22 cellular contexts compared by ENCODE assay signal in genomic region chr7:52958621-52959140, GRCh38.
DNase-seq lines count a peak whose midpoint lies in the region; ATAC-seq, FAIRE-seq and TF ChIP-seq lines count a peak whose summit lies in the region.
"Had no signal": no experiment of that assay in that cellular context is flagged by ENCODE, and none has a peak within 500 bp of the region (broad histone marks: within the 10 kb centered on the region; RNA-seq: fewer than 3 reads in every experiment).

No MANE protein-coding gene starts in this region.

- no peak overlapping the region for H3K27ac ChIP-seq in H1 (ENCODE audit: low read depth, low read length)
- H3K27ac ChIP-seq: A549; BLaER1 treated with 17β-estradiol and CSF1 and Interleukin-3, amounts not matched to agents 10 nM and 100 nM; KMS-11; RWPE1 had no signal

- POLR2A ChIA-PET in H1 (lab: Charles Lee; ENCODE audit: partially characterized antibody): no interaction called here

- H3K27ac Mint-ChIP-seq in HFFc6 (no peak overlapping the region; the same call in 1 of the 2 replicates), mesothelial cell of epicardium (peak overlapping the region; percentile 68)
- H3K27ac Mint-ChIP-seq: CD4-positive, alpha-beta T cell; IgD-negative memory B cell had no signal

- H3K36me3 Mint-ChIP-seq in HFFc6 (ENCODE audit: low read depth) (no peaks in the 10 kb centered on the region), mesothelial cell of epicardium (no peaks in the 10 kb centered on the region)
- H3K36me3 Mint-ChIP-seq: IgD-negative memory B cell had no signal

- no peak overlapping the region for H2BK120ac ChIP-seq in H1 (replicated peaks; ENCODE audit: low read depth, low read length)

- no peaks in the 10 kb centered on the region for H3K79me2 ChIP-seq in H1 (ENCODE audit: control insufficient read depth in 1 of 2, insufficient read depth in 2 of 2, low read length in 2 of 2)

- H2BK20ac ChIP-seq in H1 (ENCODE audit: low read length): no peak overlapping the region

- no peak overlapping the region for H4K8ac ChIP-seq in H1 (ENCODE audit: extremely low read depth, insufficient read depth, low read length)

- no peak overlapping the region for H2BK12ac ChIP-seq in H1 (ENCODE audit: low read depth, low read length)

- no peak overlapping the region for H3K14ac ChIP-seq in H1 (ENCODE audit: insufficient read length)

- H3K9ac ChIP-seq in H1 (replicated peaks in 1 of 4; ENCODE audit: extremely low read depth in 1 of 4, low read depth in 3 of 4, low read length in 3 of 4): no peak overlapping the region
- H3K9ac ChIP-seq: BLaER1 treated with 17β-estradiol and CSF1 and Interleukin-3, amounts not matched to agents 10 nM and 100 nM; KMS-11 had no signal

- peaks cover 0 to 10% (median 5%) of the 10 kb centered on the region in 4 experiments; a peak in 5 of 7 replicates for H3K4me1 ChIP-seq in H1 (replicated peaks in 1 of 4; ENCODE audit: control insufficient read depth in 3 of 4, insufficient read depth in 4 of 4, low read length in 3 of 4)
- H3K4me1 ChIP-seq: A549; BLaER1 treated with 17β-estradiol and CSF1 and Interleukin-3, amounts not matched to agents 10 nM and 100 nM had no signal

- no peak overlapping the region for H3K4ac ChIP-seq in H1 (replicated peaks; ENCODE audit: insufficient read length, low read depth, low read length)

- no peak overlapping the region for H3K4me2 ChIP-seq in H1 (ENCODE audit: insufficient read depth in 1 of 2, low read depth in 2 of 2, low read length in 2 of 2)
- H3K4me2 ChIP-seq: A549; BLaER1 treated with 17β-estradiol and CSF1 and Interleukin-3, amounts not matched to agents 10 nM and 100 nM; KMS-11 had no signal

- H3K4me1 Mint-ChIP-seq in HFFc6 (ENCODE audit: low read depth): peaks cover 55% of the 10 kb centered on the region; the same call in 1 of the 2 replicates
- H3K4me1 Mint-ChIP-seq in mesothelial cell of epicardium: peaks cover 69% of the 10 kb centered on the region

- no peak overlapping the region for H2AK5ac ChIP-seq in H1 (ENCODE audit: low read depth, low read length)

- H3K9me3 Mint-ChIP-seq in HFFc6 (peaks cover 25% of the 10 kb centered on the region), mesothelial cell of epicardium (no peaks in the 10 kb centered on the region)

- TF ChIP-seq CTCF in HFFc6 (IDR thresholded peaks at IDR 0.05): no peak
- TF ChIP-seq CTCF in H1 (IDR thresholded peaks at IDR 0.05; ENCODE audit: control extremely low read depth in 1 of 3, insufficient read depth in 1 of 3, low read depth in 1 of 3, low read length in 3 of 3): no peak
- TF ChIP-seq CTCF in mesothelial cell of epicardium (IDR thresholded peaks at IDR 0.05; ENCODE audit: unreplicated experiment): no peak

- H3K56ac ChIP-seq in H1 (replicated peaks; ENCODE audit: insufficient read length, low read depth, low read length): no peak overlapping the region

- no peak for DNase-seq in HFFc6
- no peak for DNase-seq in H1 (ENCODE audit: low read depth in 1 of 2, low spot score in 2 of 2)
- no peak for DNase-seq in mesothelial cell of epicardium (ENCODE audit: low spot score in 2 of 2, unreplicated experiment in 2 of 2)
- DNase-seq in NCI-H526 treated with DMSO at 0.1 percent for 48 hours (lab: John Stamatoyannopoulos, UW): no peak
- no peak for DNase-seq in activated T-cell treated with anti-CD3 and anti-CD28 coated beads, Interleukin-2, amount 50 U/mL, for 1 hour
- DNase-seq: AML-193; CD4-positive, alpha-beta T cell; H7; MM.1S; NCI-H2029; NCI-H446 treated with DMSO at 0.1 percent for 48 hours; NCI-H526; SHP77 had no signal

- FAIRE-seq in H1 (lab: Jason Lieb, UNC): no peak
- FAIRE-seq: A549, GM18507 had no signal

- H3K4me3 Mint-ChIP-seq in HFFc6 (peak overlapping the region; percentile 15; the same call in 1 of the 2 replicates), mesothelial cell of epicardium (no peak overlapping the region)
- H3K4me3 Mint-ChIP-seq: CD4-positive, alpha-beta T cell; IgD-negative memory B cell had no signal

- H4K20me1 ChIP-seq in H1 (replicated peaks in 1 of 2; ENCODE audit: control insufficient read depth in 1 of 2, insufficient read depth in 2 of 2, low read length in 2 of 2): no peaks in the 10 kb centered on the region
- H4K20me1 ChIP-seq: BLaER1 treated with 17β-estradiol and CSF1 and Interleukin-3, amounts not matched to agents 10 nM and 100 nM had no signal

- no peaks in the 10 kb centered on the region for H3K27me3 Mint-ChIP-seq in HFFc6 (ENCODE audit: insufficient read depth)
- no peaks in the 10 kb centered on the region for H3K27me3 Mint-ChIP-seq in mesothelial cell of epicardium (ENCODE audit: low read depth)
- H3K27me3 Mint-ChIP-seq: CD4-positive, alpha-beta T cell; IgD-negative memory B cell had no signal

- no peak for TF ChIP-seq EP300 in H1 (IDR thresholded peaks at IDR 0.05; ENCODE audit: borderline replicate concordance in 1 of 2, low read depth in 2 of 2, low read length in 2 of 2)

- peak overlapping the region; percentile 63; the same call in 1 of the 2 replicates for H2AFZ ChIP-seq in H1 (ENCODE audit: low read length)

- ATAC-seq in HG02981 (IDR thresholded peaks at IDR 0.05; ENCODE audit: unreplicated experiment) (no peak), GM21528 (IDR thresholded peaks at IDR 0.05; ENCODE audit: low FRiP score, unreplicated experiment) (no peak)
- ATAC-seq: A549, Panc1 had no signal

- WGBS in H1 (ENCODE audit: extremely low coverage in 1 of 2, insufficient coverage in 1 of 2, insufficient read length in 1 of 2, insufficient replicate concordance in 2 of 2, low coverage in 1 of 2, low lambda C conversion rate in 2 of 2, missing lambda C conversion rate in 1 of 2), 2 experiments: 91% methylated on average over 4 of the region's 4 CpGs; no CpG with 5 or more reads in 1 of the 2 experiments

- no peak overlapping the region for H2BK5ac ChIP-seq in H1 (ENCODE audit: low read depth, low read length)

- H3K18ac ChIP-seq in H1 (ENCODE audit: extremely low read depth, low read length): no peak overlapping the region

- TF ChIP-seq POLR2A in H1 (IDR thresholded peaks at IDR 0.05; ENCODE audit: control extremely low read depth in 1 of 2, low read depth in 2 of 2, low read length in 2 of 2): no peak

- H3K9me3 ChIP-seq in H1 (ENCODE audit: insufficient read depth in 2 of 2, low read depth in 1 of 2, low read length in 1 of 2): no peaks in the 10 kb centered on the region
- H3K9me3 ChIP-seq: A549; BLaER1 treated with 17β-estradiol and CSF1 and Interleukin-3, amounts not matched to agents 10 nM and 100 nM had no signal

- no peak overlapping the region for H4K91ac ChIP-seq in H1 (replicated peaks; ENCODE audit: insufficient read length, low read length)

- TF ChIP-seq RAD21 in H1 (IDR thresholded peaks at IDR 0.05 in 1 of 2, conservative IDR thresholded peaks at IDR 0.05 in 1 of 2; ENCODE audit: low read depth in 2 of 2, low read length in 2 of 2): no peak

- no peaks in the 10 kb centered on the region for H3K79me1 ChIP-seq in H1 (ENCODE audit: low read depth, low read length)

- H3K23me2 ChIP-seq in H1 (ENCODE audit: low read depth, low read length): no peaks in the 10 kb centered on the region

- no peak overlapping the region for H3K23ac ChIP-seq in H1 (ENCODE audit: insufficient read length)

- H3K36me3 ChIP-seq in H1 (ENCODE audit: control insufficient read depth in 2 of 4, insufficient read depth in 4 of 4, low read length in 3 of 4): no peaks in the 10 kb centered on the region
- H3K36me3 ChIP-seq: BLaER1 treated with 17β-estradiol and CSF1 and Interleukin-3, amounts not matched to agents 10 nM and 100 nM had no signal

- CTCF ChIA-PET in H1 (lab: Charles Lee; ENCODE audit: partially characterized antibody): interaction anchor here (0.9 to 1.1 kb wide), 2 partner anchors 10 to 19 kb away, joined by 3 to 6 read pairs; no protein-coding TSS in a partner anchor

- no peak overlapping the region for H2BK15ac ChIP-seq in H1 (ENCODE audit: low read length)

- no peaks in the 10 kb centered on the region for H3K27me3 ChIP-seq in H1 (replicated peaks in 1 of 4; ENCODE audit: control insufficient read depth in 3 of 4, extremely low read depth in 1 of 4, insufficient read depth in 3 of 4, low read length in 3 of 4)
- H3K27me3 ChIP-seq: BLaER1 treated with 17β-estradiol and CSF1 and Interleukin-3, amounts not matched to agents 10 nM and 100 nM had no signal

- no peak overlapping the region for H4K5ac ChIP-seq in H1 (ENCODE audit: insufficient read length, low read depth, low read length)

- H3K4me3 ChIP-seq in H1 (ENCODE audit: extremely low read depth in 1 of 4, insufficient read depth in 2 of 4, low read depth in 3 of 4, low read length in 4 of 4): no peak overlapping the region
- H3K4me3 ChIP-seq: A549; BLaER1 treated with 17β-estradiol and CSF1 and Interleukin-3, amounts not matched to agents 10 nM and 100 nM had no signal

TF ChIP-seq in H1, 55 proteins besides CTCF, POLR2A, EP300 and RAD21:
- no peak for TF ChIP-seq CBX8 (IDR thresholded peaks at IDR 0.05; ENCODE audit: borderline replicate concordance, low read depth, low read length)
